ENCODE assay signal across 13 cellular contexts in genomic region chr20:33372993-33373441, GRCh38. TPM values are rescaled to one million over a fixed set of nuclear protein-coding genes. Genes with fewer than 3 reads are reported as not detected.
DNase-seq lines count a peak whose midpoint lies in the region; ATAC-seq lines count a peak whose summit lies in the region.
"Had no signal": no experiment of that assay in that cellular context is flagged by ENCODE, and none has a peak within 500 bp of the region (broad histone marks: within the 10 kb centered on the region; RNA-seq: fewer than 3 reads in every experiment).

No MANE protein-coding gene starts in this region.

- DNase-seq in CD4-positive, alpha-beta memory T cell: peak in 1 of 5 donors; percentile 45
- DNase-seq in MG63 (peak; percentile 7), medulla oblongata (ENCODE audit: extremely low spot score) (no peak), Right ventricle myocardium superior (no peak), NCI-H128 (lab: John Stamatoyannopoulos, UW; ENCODE audit: unreplicated experiment) (no peak)
- DNase-seq in central memory CD8-positive, alpha-beta T cell (ENCODE audit: low spot score in 2 of 2): no peak
- DNase-seq in natural killer cell treated with Interleukin-12 subunit alpha and Interleukin-12 subunit beta and Interleukin-15 and Interleukin-18, amount 100 ng/mL, for 72 hours (ENCODE audit: low spot score): no peak
- no peak for DNase-seq in naive thymus-derived CD8-positive, alpha-beta T cell
- DNase-seq: activated CD4-positive, alpha-beta T cell treated with anti-CD3 and anti-CD28 coated beads, Interleukin-2, amount 50 U/mL, for 1 hour; adrenal gland; stimulated activated naive CD8-positive, alpha-beta T cell treated with anti-CD3 and anti-CD28 coated beads, Interleukin-15, amount 100 ng/mL, for 72 hours had no signal

- ATAC-seq in central memory CD8-positive, alpha-beta T cell (replicated peaks; ENCODE audit: extremely low read depth, poor library complexity, severe bottlenecking): no peak
- ATAC-seq in natural killer cell treated with Interleukin-12 subunit alpha and Interleukin-12 subunit beta and Interleukin-15 and Interleukin-18, amount 100 ng/mL, for 72 hours: no peak
- no peak for ATAC-seq in Right ventricle myocardium superior (ENCODE audit: poor library complexity)
- no peak for ATAC-seq in naive thymus-derived CD8-positive, alpha-beta T cell
- ATAC-seq: Right ventricle myocardium inferior had no signal

- peaks cover 32 to 64% (median 48%) of the 10 kb centered on the region in 4 donors for H3K4me1 Mint-ChIP-seq in CD4-positive, alpha-beta memory T cell
- H3K4me1 Mint-ChIP-seq in central memory CD8-positive, alpha-beta T cell: peaks cover 23% of the 10 kb centered on the region
- peaks cover 30 to 35% of the 10 kb centered on the region in 2 donors for H3K4me1 Mint-ChIP-seq in natural killer cell treated with Interleukin-12 subunit alpha and Interleukin-12 subunit beta and Interleukin-15 and Interleukin-18, amount 100 ng/mL, for 72 hours (ENCODE audit: low read depth in 2 of 2)
- peaks cover 0 to 25% (median 9%) of the 10 kb centered on the region in 4 donors for H3K4me1 Mint-ChIP-seq in naive thymus-derived CD8-positive, alpha-beta T cell
- H3K4me1 Mint-ChIP-seq: neural crest cell had no signal

- H3K36me3 ChIP-seq in CD4-positive, alpha-beta memory T cell (ENCODE audit: insufficient read depth, low read length): peaks cover 7% of the 10 kb centered on the region
- H3K36me3 ChIP-seq in MG63: peaks cover 54% of the 10 kb centered on the region

- CTCF ChIA-PET in CD4-positive, alpha-beta memory T cell (lab: Charles Lee; ENCODE audit: partially characterized antibody): no interaction called here

- peak overlapping the region; percentile 59 to 98 (median 92) for H3K27ac Mint-ChIP-seq in CD4-positive, alpha-beta memory T cell
- peak overlapping the region; percentile 67 for H3K27ac Mint-ChIP-seq in central memory CD8-positive, alpha-beta T cell (ENCODE audit: low read depth)
- peak overlapping the region; percentile 82 to 86 for H3K27ac Mint-ChIP-seq in natural killer cell treated with Interleukin-12 subunit alpha and Interleukin-12 subunit beta and Interleukin-15 and Interleukin-18, amount 100 ng/mL, for 72 hours
- peak overlapping the region in 2 of 10 donors; percentile 8 to 9 for H3K27ac Mint-ChIP-seq in naive thymus-derived CD8-positive, alpha-beta T cell

- H3K27ac ChIP-seq in CD4-positive, alpha-beta memory T cell (ENCODE audit: low read depth, low read length): peak overlapping the region; percentile 22
- H3K27ac ChIP-seq: adrenal gland had no signal

- H3K4me1 ChIP-seq in CD4-positive, alpha-beta memory T cell (ENCODE audit: insufficient read depth, low read length): peaks cover 49% of the 10 kb centered on the region
- H3K4me1 ChIP-seq: adrenal gland had no signal

- H3K36me3 Mint-ChIP-seq in CD4-positive, alpha-beta memory T cell: peaks cover 23 to 58% of the 10 kb centered on the region in 2 donors
- H3K36me3 Mint-ChIP-seq in central memory CD8-positive, alpha-beta T cell (ENCODE audit: insufficient read depth): peaks cover 44% of the 10 kb centered on the region
- H3K36me3 Mint-ChIP-seq in natural killer cell treated with Interleukin-12 subunit alpha and Interleukin-12 subunit beta and Interleukin-15 and Interleukin-18, amount 100 ng/mL, for 72 hours: peaks cover 14% of the 10 kb centered on the region
- peaks cover 10 to 82% (median 13%) of the 10 kb centered on the region in 3 donors for H3K36me3 Mint-ChIP-seq in naive thymus-derived CD8-positive, alpha-beta T cell

- H3K27me3 ChIP-seq in CD4-positive, alpha-beta memory T cell (ENCODE audit: insufficient read depth, low read length): no peaks in the 10 kb centered on the region
- H3K27me3 ChIP-seq in MG63: no peaks in the 10 kb centered on the region; the same call in 1 of the 2 replicates
- H3K27me3 ChIP-seq: adrenal gland had no signal

- POLR2A ChIA-PET in CD4-positive, alpha-beta memory T cell (lab: Charles Lee; ENCODE audit: partially characterized antibody): interaction anchor here (0.8 kb wide), 2 partner anchors 29 to 1450 kb away, joined by 3 read pairs; partner anchors contain the start of gene CDK5RAP1
- POLR2A ChIA-PET in naive thymus-derived CD8-positive, alpha-beta T cell (lab: Charles Lee): no interaction called here

- peak overlapping the region in 3 of 8 donors; percentile 15 to 64 (median 57) for H3K4me3 Mint-ChIP-seq in CD4-positive, alpha-beta memory T cell
- H3K4me3 Mint-ChIP-seq in central memory CD8-positive, alpha-beta T cell: no peak overlapping the region
- peak overlapping the region; percentile 72 for H3K4me3 Mint-ChIP-seq in natural killer cell treated with Interleukin-12 subunit alpha and Interleukin-12 subunit beta and Interleukin-15 and Interleukin-18, amount 100 ng/mL, for 72 hours
- H3K4me3 Mint-ChIP-seq in naive thymus-derived CD8-positive, alpha-beta T cell: no peak overlapping the region
- H3K4me3 Mint-ChIP-seq: neural crest cell; stimulated activated naive CD8-positive, alpha-beta T cell treated with anti-CD3 and anti-CD28 coated beads, Interleukin-15, amount 100 ng/mL, for 72 hours had no signal

- no peaks in the 10 kb centered on the region for H3K27me3 Mint-ChIP-seq in CD4-positive, alpha-beta memory T cell
- H3K27me3 Mint-ChIP-seq in central memory CD8-positive, alpha-beta T cell: no peaks in the 10 kb centered on the region
- no peaks in the 10 kb centered on the region for H3K27me3 Mint-ChIP-seq in natural killer cell treated with Interleukin-12 subunit alpha and Interleukin-12 subunit beta and Interleukin-15 and Interleukin-18, amount 100 ng/mL, for 72 hours
- H3K27me3 Mint-ChIP-seq in naive thymus-derived CD8-positive, alpha-beta T cell: no peaks in the 10 kb centered on the region
- H3K27me3 Mint-ChIP-seq: stimulated activated naive CD8-positive, alpha-beta T cell treated with anti-CD3 and anti-CD28 coated beads, Interleukin-15, amount 100 ng/mL, for 72 hours had no signal

- no peaks in the 10 kb centered on the region for H3K9me3 Mint-ChIP-seq in CD4-positive, alpha-beta memory T cell
- no peaks in the 10 kb centered on the region for H3K9me3 Mint-ChIP-seq in central memory CD8-positive, alpha-beta T cell
- no peaks in the 10 kb centered on the region for H3K9me3 Mint-ChIP-seq in natural killer cell treated with Interleukin-12 subunit alpha and Interleukin-12 subunit beta and Interleukin-15 and Interleukin-18, amount 100 ng/mL, for 72 hours
- no peaks in the 10 kb centered on the region for H3K9me3 Mint-ChIP-seq in naive thymus-derived CD8-positive, alpha-beta T cell
- H3K9me3 Mint-ChIP-seq: neural crest cell; stimulated activated naive CD8-positive, alpha-beta T cell treated with anti-CD3 and anti-CD28 coated beads, Interleukin-15, amount 100 ng/mL, for 72 hours had no signal

- no peaks in the 10 kb centered on the region for H3K9me3 ChIP-seq in CD4-positive, alpha-beta memory T cell (ENCODE audit: control insufficient read depth in 1 of 2, low read length in 2 of 2)
- no peaks in the 10 kb centered on the region for H3K9me3 ChIP-seq in MG63
- H3K9me3 ChIP-seq: adrenal gland had no signal

- H3K4me3 ChIP-seq in CD4-positive, alpha-beta memory T cell (ENCODE audit: low read length in 2 of 2): no peak overlapping the region
- no peak overlapping the region for H3K4me3 ChIP-seq in MG63
- H3K4me3 ChIP-seq: adrenal gland had no signal

- intact Hi-C loops in CD4-positive, alpha-beta memory T cell (cut with micrococcal nuclease): no loop called here
- intact Hi-C loops in Right ventricle myocardium superior (cut with DNase I): no loop called here

RNA-seq across cellular contexts. Expression of gene CDK5RAP1, which starts 28.3 kb away (rescaled TPM):
- total RNA-seq in CD4-positive, alpha-beta memory T cell: 10 to 100 TPM; 50.9 to 51.8 TPM
- polyA plus RNA-seq in CD4-positive, alpha-beta memory T cell: 10 to 100 TPM; 39.8 to 41.8 TPM
- total RNA-seq in MG63 (2014; rRNA removed; shearing (Covaris generic); ENCODE audit: low replicate concordance): 25.2 and 52.2 TPM in 2 replicates
- total RNA-seq in natural killer cell treated with Interleukin-12 subunit alpha and Interleukin-12 subunit beta and Interleukin-15 and Interleukin-18, amount 100 ng/mL, for 72 hours: 10 to 100 TPM; 37.1 to 59.6 TPM
- 19.8 TPM for total RNA-seq in Right ventricle myocardium superior
- total RNA-seq in naive thymus-derived CD8-positive, alpha-beta T cell: 10 to 100 TPM; 46.7 to 53.3 TPM
- 10 to 100 TPM; 28.7 to 36.6 (median 33.9) TPM for polyA plus RNA-seq in naive thymus-derived CD8-positive, alpha-beta T cell
